In the genomic region with DNA sequence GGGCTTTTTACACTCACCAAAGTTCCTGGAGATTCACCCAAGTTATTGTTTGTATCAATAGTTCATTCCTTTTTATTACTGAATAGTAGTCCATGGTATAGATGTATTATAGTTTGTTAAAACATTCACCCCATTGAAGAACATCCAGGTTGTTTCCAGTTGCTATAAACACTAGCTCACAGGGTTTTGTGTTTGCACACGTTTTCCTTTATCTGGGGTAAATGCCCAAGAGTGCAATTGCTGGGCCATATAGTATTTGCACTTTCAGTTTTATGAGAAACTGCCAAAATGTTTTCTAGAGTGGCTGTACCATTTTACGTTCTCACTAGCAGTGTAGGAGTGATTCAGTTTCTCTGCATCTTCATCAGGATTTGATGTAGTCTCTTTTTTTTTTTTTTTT, we compare ENCODE assay signal across 10 cellular contexts. TPM values are rescaled to one million over a fixed set of nuclear protein-coding genes. Genes with fewer than 3 reads are reported as not detected.
"Had no signal": no experiment of that assay in that cellular context is flagged by ENCODE, and none has a peak within 500 bp of the region (broad histone marks: within the 10 kb centered on the region; RNA-seq: fewer than 3 reads in every experiment).

No MANE protein-coding gene starts in this region.

- H3K36me3 Mint-ChIP-seq: IgD-negative memory B cell had no signal

- H3K4me3 Mint-ChIP-seq: HFFc6, IgD-negative memory B cell had no signal

- H3K9me3 Mint-ChIP-seq: HFFc6 had no signal

- DNase-seq: GM23248, GOT3, H7, HFFc6, KBM-7 had no signal

- ATAC-seq: HCT116, HepG2 had no signal

- H3K27ac Mint-ChIP-seq: HFFc6, IgD-negative memory B cell had no signal

RNA-seq across cellular contexts. Expression of a gene that starts 57.1 kb away (rescaled TPM):
- total RNA-seq: GM23248, H4, H7, HepG2, HFFc6, HT1080 had no signal
